Comparison of ENCODE assay signal across 8 cellular contexts in genomic region chr14:61761959-61762786, GRCh38. TPM values are rescaled to one million over a fixed set of nuclear protein-coding genes. Genes with fewer than 3 reads are reported as not detected.
A peak's percentile ranks its signal among the peaks of the same experiment; 100 is the strongest.
DNase-seq lines count a peak whose midpoint lies in the region; ATAC-seq, FAIRE-seq and TF ChIP-seq lines count a peak whose summit lies in the region.

Gene SNAPC1 (plus strand): TSS chr14:61762420. CDS start chr14:61762461, 41 bp downstream.

- H3K27ac Mint-ChIP-seq in astrocyte (ENCODE audit: unreplicated experiment): peak within 1 kb of the TSS; percentile 96

- no peaks in the 10 kb centered on the region for H3K27me3 Mint-ChIP-seq in astrocyte (ENCODE audit: low read depth, unreplicated experiment)

- H3K4me1 ChIP-seq in astrocyte (ENCODE audit: insufficient read depth, low read length) (peaks cover 17% of the 10 kb centered on the region), right cardiac atrium (ENCODE audit: control insufficient read depth, insufficient read depth, low read length) (no peaks in the 10 kb centered on the region), psoas muscle (peaks cover 31% of the 10 kb centered on the region)

- ATAC-seq in HG02973 (IDR thresholded peaks at IDR 0.05; ENCODE audit: unreplicated experiment): peak; percentile 99
- peak; percentile 99 to 100 for ATAC-seq in right cardiac atrium
- peak; percentile 97 to 99 (median 99) for ATAC-seq in psoas muscle

- no peaks in the 10 kb centered on the region for H3K9me3 Mint-ChIP-seq in astrocyte (ENCODE audit: unreplicated experiment)

- H2AFZ ChIP-seq in astrocyte (ENCODE audit: low read depth, low read length): peak within 1 kb of the TSS; percentile 68

- H4K20me1 ChIP-seq in astrocyte (ENCODE audit: insufficient read depth, low read length): peaks cover 13% of the 10 kb centered on the region

- H3K4me3 Mint-ChIP-seq in astrocyte (ENCODE audit: unreplicated experiment): peak within 1 kb of the TSS; percentile 97

- no peaks in the 10 kb centered on the region for H3K9me3 ChIP-seq in astrocyte (ENCODE audit: insufficient read depth, low read depth, low read length)
- H3K9me3 ChIP-seq in right cardiac atrium (ENCODE audit: control insufficient read depth, low read length): no peaks in the 10 kb centered on the region
- H3K9me3 ChIP-seq in psoas muscle: no peaks in the 10 kb centered on the region

- intact Hi-C loops in right cardiac atrium (cut with DNase I): no loop called here
- intact Hi-C loops in psoas muscle (cut with DNase I): loop anchor here in 1 of 2 donors (5.0 to 10.0 kb wide), 3 partner anchors 65 to 467 kb away; partner anchors contain the start of gene HIF1A

- H3K27ac ChIP-seq in astrocyte (ENCODE audit: low read depth, low read length) (peak within 1 kb of the TSS; percentile 48), right cardiac atrium (ENCODE audit: low read length) (peak within 1 kb of the TSS; percentile 93), psoas muscle (peak within 1 kb of the TSS; percentile 89)

- H3K4me3 ChIP-seq in astrocyte (ENCODE audit: insufficient read depth, low read depth, low read length) (peak within 1 kb of the TSS; percentile 87), right cardiac atrium (ENCODE audit: low read length) (peak within 1 kb of the TSS; percentile 72), psoas muscle (peak within 1 kb of the TSS; percentile 79)

- FAIRE-seq in GM18507 (lab: Jason Lieb, UNC): peak; percentile 99
- FAIRE-seq in astrocyte (lab: Jason Lieb, UNC): peak; percentile 76
- FAIRE-seq in urothelium cell line (lab: Jason Lieb, UNC): peak; percentile 99

- TF ChIP-seq CTCF in astrocyte (IDR thresholded peaks at IDR 0.05; ENCODE audit: insufficient read depth, low read depth, low read length) (no peak), psoas muscle (IDR thresholded peaks at IDR 0.05) (no peak)

- under 1% methylated on average over 49 of the region's 49 CpGs for WGBS in right cardiac atrium
- WGBS in psoas muscle, 3 donors: 0% methylated on average over 49 of the region's 49 CpGs

- peak within 1 kb of the TSS; percentile 97 for H3K4me2 ChIP-seq in astrocyte (ENCODE audit: low read length)

- H3K36me3 ChIP-seq in astrocyte (ENCODE audit: insufficient read depth, low read length): no peaks in the 10 kb centered on the region
- peaks cover 0 to 8% of the 10 kb centered on the region in 2 donors for H3K36me3 ChIP-seq in psoas muscle (ENCODE audit: insufficient read depth in 1 of 2, low read depth in 1 of 2)

- peak; percentile 92 for DNase-seq in GM18507 (ENCODE audit: extremely low spot score, insufficient read length, low read depth)
- peak; percentile 95 to 98 for DNase-seq in NCI-H1930 (lab: John Stamatoyannopoulos, UW)
- peak; percentile 96 for DNase-seq in T-helper 22 cell (ENCODE audit: low read depth)
- peak; percentile 91 for DNase-seq in astrocyte (ENCODE audit: low read depth)
- peak; percentile 98 to 99 (median 99) for DNase-seq in right cardiac atrium
- peak; percentile 97 to 98 for DNase-seq in psoas muscle
- DNase-seq in urothelium cell line (ENCODE audit: low spot score): peak; percentile 100

- H3K27me3 ChIP-seq in astrocyte (ENCODE audit: insufficient read depth, low read length) (no peaks in the 10 kb centered on the region), right cardiac atrium (ENCODE audit: control insufficient read depth, insufficient read depth) (no peaks in the 10 kb centered on the region), psoas muscle (ENCODE audit: insufficient read depth in 3 of 3, low read length in 2 of 3) (no peaks in the 10 kb centered on the region)

- H3K4me1 Mint-ChIP-seq in astrocyte (ENCODE audit: low read depth, unreplicated experiment): peaks cover 22% of the 10 kb centered on the region

- peaks cover 48% of the 10 kb centered on the region for H3K79me2 ChIP-seq in astrocyte (ENCODE audit: insufficient read depth, low read length)

- peak within 1 kb of the TSS; percentile 92 for H3K9ac ChIP-seq in astrocyte (ENCODE audit: low read length)

- no peaks in the 10 kb centered on the region for H3K36me3 Mint-ChIP-seq in astrocyte (ENCODE audit: low read depth, unreplicated experiment)

RNA-seq across cellular contexts. Expression of gene SNAPC1, which starts in this region (rescaled TPM):
- 12.9 and 14.1 TPM in 2 replicates for total RNA-seq in astrocyte
- 10 to 100 TPM in 1 of 4 donors, 1 to 10 TPM in 3; 6.1 to 12.9 (median 8.8) TPM for total RNA-seq in right cardiac atrium
- polyA plus RNA-seq in right cardiac atrium: 10.5 TPM
- total RNA-seq in psoas muscle: 1 to 10 TPM; 3.6 to 5.2 (median 4.8) TPM
- polyA plus RNA-seq in psoas muscle: 1 to 10 TPM; 1.6 to 7.0 (median 4.4) TPM

Comparison
In these comparisons a context has a peak if more than half of its experiments do, and no peak if none do; other contexts are left out.
1. Peak in every context shown above with its lines: DNase-seq, ATAC-seq, H3K4me3 ChIP-seq and H3K27ac ChIP-seq.